ENCODE assay signal across 16 cellular contexts in the genomic region with DNA sequence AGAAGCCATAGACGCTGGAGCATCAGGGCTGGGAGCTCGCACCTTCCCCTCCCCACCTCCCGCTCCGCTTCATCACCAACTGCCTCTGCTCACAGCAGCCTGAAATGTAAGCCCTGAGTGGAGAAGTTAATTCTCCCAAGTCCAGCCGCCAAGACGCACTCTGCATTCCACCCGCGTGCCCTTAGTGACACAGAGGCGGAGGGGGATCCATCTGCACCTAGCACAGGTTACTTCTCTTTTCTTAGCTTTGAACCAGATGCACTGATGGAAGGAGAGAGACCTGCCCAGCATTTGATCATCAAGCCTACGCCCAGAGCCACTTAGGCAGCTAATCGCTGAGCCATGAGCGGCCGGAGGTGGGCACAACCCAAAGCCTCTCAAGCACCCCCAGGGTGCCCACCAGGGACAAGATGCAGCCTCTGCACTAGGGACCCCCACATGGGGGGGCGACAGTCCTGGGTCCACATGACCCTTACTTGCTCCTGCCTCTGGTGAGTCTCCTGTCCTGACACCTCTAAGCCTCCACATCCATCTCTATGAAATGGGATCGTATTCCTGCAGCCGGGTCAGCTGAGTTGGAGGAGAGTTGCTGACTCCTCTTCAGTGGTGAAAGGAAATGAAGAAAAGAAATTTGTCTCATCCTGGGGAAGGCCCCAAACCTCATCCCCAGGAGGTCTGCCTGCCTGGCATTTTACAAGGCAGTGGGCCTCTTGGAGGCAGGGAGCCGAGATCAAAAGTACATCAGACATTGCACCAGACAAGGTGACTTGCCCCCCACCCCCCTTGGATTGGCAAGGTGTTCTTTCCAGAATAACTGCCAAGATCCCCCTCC.
DNase-seq lines count a peak whose midpoint lies in the region; ATAC-seq and TF ChIP-seq lines count a peak whose summit lies in the region.
"Had no signal": no experiment of that assay in that cellular context is flagged by ENCODE, and none has a peak within 500 bp of the region (broad histone marks: within the 10 kb centered on the region; RNA-seq: fewer than 3 reads in every experiment).

No MANE protein-coding gene starts in this region.

- H3K4me3 ChIP-seq in MG63 = no peak overlapping the region
- H3K4me3 ChIP-seq in suprapubic skin = no peak overlapping the region
- H3K4me3 ChIP-seq: adrenal gland, GM12878 had no signal

- TF ChIP-seq EP300 in suprapubic skin (IDR thresholded peaks at IDR 0.05) = no peak

- no peak for TF ChIP-seq CTCF in suprapubic skin (IDR thresholded peaks at IDR 0.05)
- no peak for TF ChIP-seq CTCF in foreskin keratinocyte (conservative IDR thresholded peaks at IDR 0.05)

- H3K27ac ChIP-seq in suprapubic skin = no peak overlapping the region
- H3K27ac ChIP-seq in foreskin keratinocyte = no peak overlapping the region
- H3K27ac ChIP-seq: adrenal gland, KMS-11 had no signal

- 78% methylated on average over 12 of the region's 17 CpGs for WGBS in suprapubic skin

- H3K9me3 ChIP-seq in MG63 (no peaks in the 10 kb centered on the region), suprapubic skin (no peaks in the 10 kb centered on the region)
- H3K9me3 ChIP-seq: adrenal gland had no signal

- ATAC-seq in foreskin keratinocyte (no peak), GM19351 (IDR thresholded peaks at IDR 0.05; ENCODE audit: unreplicated experiment) (no peak), HG02981 (IDR thresholded peaks at IDR 0.05; ENCODE audit: unreplicated experiment) (no peak)
- ATAC-seq: GM12878; naive thymus-derived CD4-positive, alpha-beta T cell; T-helper 17 cell had no signal

- H3K4me1 ChIP-seq in suprapubic skin (no peaks in the 10 kb centered on the region), foreskin keratinocyte (peaks cover 8% of the 10 kb centered on the region)
- H3K4me1 ChIP-seq: adrenal gland had no signal

- H3K27me3 ChIP-seq in MG63 (no peaks in the 10 kb centered on the region), suprapubic skin (no peaks in the 10 kb centered on the region), foreskin keratinocyte (no peaks in the 10 kb centered on the region)

- no peak for TF ChIP-seq POLR2A in suprapubic skin (IDR thresholded peaks at IDR 0.05)

- H3K36me3 ChIP-seq in MG63 = no peaks in the 10 kb centered on the region
- H3K36me3 ChIP-seq in suprapubic skin = no peaks in the 10 kb centered on the region
- H3K36me3 ChIP-seq: adrenal gland had no signal

- DNase-seq in activated T-cell treated with anti-CD3 and anti-CD28 coated beads, Interleukin-2, amount 50 U/mL, for 48 hours = peak; percentile 2 to 9
- DNase-seq in activated T-cell treated with anti-CD3 and anti-CD28 coated beads, Interleukin-2, amount 50 U/mL, for 1 hour = no peak
- peak; percentile 20 for DNase-seq in MG63
- DNase-seq in iPS-NIHi11 (ENCODE audit: low spot score) = peak; percentile 2
- DNase-seq in suprapubic skin (ENCODE audit: low spot score in 2 of 2) = peak; percentile 27 to 70
- DNase-seq in foreskin keratinocyte = no peak
- DNase-seq: activated CD4-positive, alpha-beta T cell treated with anti-CD3 and anti-CD28 coated beads for 1 hour; NCI-H1105 treated with DMSO at 0.1 percent for 48 hours; SHP77; T-helper 17 cell had no signal

Comparison
In these comparisons a context has a peak if more than half of its experiments do, and no peak if none do; other contexts are left out.
1. DNase-seq: peak in activated T-cell treated with anti-CD3 and anti-CD28 coated beads, Interleukin-2, amount 50 U/mL, for 48 hours (2 of 2), MG63 (single experiment), iPS-NIHi11 (single experiment) and suprapubic skin (2 of 2); none in activated T-cell treated with anti-CD3 and anti-CD28 coated beads, Interleukin-2, amount 50 U/mL, for 1 hour (single experiment) and foreskin keratinocyte (0 of 2).